Comparison of ENCODE assay signal across 28 cellular contexts in genomic region chr15:76353023-76353577, GRCh38. TPM values are rescaled to one million over a fixed set of nuclear protein-coding genes. Genes with fewer than 3 reads are reported as not detected.
"Had no signal": no experiment of that assay in that cellular context is flagged by ENCODE, and none has a peak within 500 bp of the region (broad histone marks: within the 10 kb centered on the region; RNA-seq: fewer than 3 reads in every experiment).

No MANE protein-coding gene starts in this region.

- H3K36me3 Mint-ChIP-seq: WTC11 had no signal

- H3K9me3 ChIP-seq: adrenal gland, heart left ventricle, left lung, lower lobe of right lung, right atrium auricular region, tibial nerve had no signal

- H3K4me3 ChIP-seq: adrenal gland, heart left ventricle, left lung, lower lobe of right lung, right atrium auricular region, tibial nerve had no signal

- H3K36me3 ChIP-seq: adrenal gland, brain microvascular endothelial cell, left lung, lower lobe of right lung, right atrium auricular region had no signal

- H3K27ac Mint-ChIP-seq: activated CD8-positive, alpha-beta memory T cell treated with anti-CD3 and anti-CD28 coated beads, Interleukin-2, amount 10 ng/mL, durations not matched to agents 7 days and 5 days; activated CD8-positive, alpha-beta T cell treated with anti-CD3 and anti-CD28 coated beads, Interleukin-2, amount 10 ng/mL, durations not matched to agents 7 days and 5 days; activated naive CD4-positive, alpha-beta T cell treated with anti-CD3 and anti-CD28 coated beads for 36 hours; activated naive CD8-positive, alpha-beta T cell treated with anti-CD3 and anti-CD28 coated beads for 36 hours; naive thymus-derived CD8-positive, alpha-beta T cell; WTC11 had no signal

- H3K4me3 Mint-ChIP-seq: activated CD8-positive, alpha-beta memory T cell treated with anti-CD3 and anti-CD28 coated beads, Interleukin-2, amount 10 ng/mL, durations not matched to agents 7 days and 5 days; activated CD8-positive, alpha-beta T cell treated with anti-CD3 and anti-CD28 coated beads, Interleukin-2, amount 10 ng/mL, durations not matched to agents 7 days and 5 days; activated naive CD4-positive, alpha-beta T cell treated with anti-CD3 and anti-CD28 coated beads for 36 hours; activated naive CD8-positive, alpha-beta T cell treated with anti-CD3 and anti-CD28 coated beads for 36 hours; naive thymus-derived CD8-positive, alpha-beta T cell; neural crest cell; WTC11 had no signal

- H3K27me3 ChIP-seq: adrenal gland, brain microvascular endothelial cell, right atrium auricular region had no signal

- DNase-seq: activated CD4-positive, alpha-beta T cell treated with anti-CD3 and anti-CD28 coated beads for 1 hour; activated CD8-positive, alpha-beta memory T cell treated with anti-CD3 and anti-CD28 coated beads, Interleukin-2, amount 10 ng/mL, durations not matched to agents 7 days and 5 days; activated CD8-positive, alpha-beta T cell treated with anti-CD3 and anti-CD28 coated beads, Interleukin-2, amount 10 ng/mL, durations not matched to agents 7 days and 5 days; activated effector memory CD4-positive, alpha-beta T cell treated with Interleukin-2 at 50 U/mL for 16 hours; activated naive CD4-positive, alpha-beta T cell treated with anti-CD3 and anti-CD28 coated beads for 36 hours; activated naive CD8-positive, alpha-beta T cell treated with anti-CD3 and anti-CD28 coated beads for 36 hours; adrenal gland; aorta; brain microvascular endothelial cell; cortex of kidney; heart left ventricle; left lung; lower lobe of right lung; mesenchymal stem cell; naive thymus-derived CD8-positive, alpha-beta T cell; occipital lobe; stimulated activated CD4-positive, alpha-beta T cell treated with anti-CD3 and anti-CD28 coated beads, Interleukin-2, amount 100 ng/mL, for 48 hours; stimulated activated naive CD4-positive, alpha-beta T cell treated with Interleukin-2 at 50 U/mL for 16 hours; T-helper 2 cell had no signal

- H3K4me1 Mint-ChIP-seq: activated CD8-positive, alpha-beta memory T cell treated with anti-CD3 and anti-CD28 coated beads, Interleukin-2, amount 10 ng/mL, durations not matched to agents 7 days and 5 days; naive thymus-derived CD8-positive, alpha-beta T cell; neural crest cell had no signal

- FAIRE-seq: endothelial cell of umbilical vein had no signal

- H3K9me3 Mint-ChIP-seq: activated naive CD4-positive, alpha-beta T cell treated with anti-CD3 and anti-CD28 coated beads for 36 hours; activated naive CD8-positive, alpha-beta T cell treated with anti-CD3 and anti-CD28 coated beads for 36 hours; neural crest cell; WTC11 had no signal

- H3K27ac ChIP-seq: adrenal gland, brain microvascular endothelial cell, heart left ventricle, left lung, lower lobe of right lung, right atrium auricular region, tibial nerve had no signal

- H3K4me1 ChIP-seq: adrenal gland, heart left ventricle, left lung, lower lobe of right lung, right atrium auricular region, tibial nerve had no signal

- ATAC-seq: activated CD8-positive, alpha-beta memory T cell treated with anti-CD3 and anti-CD28 coated beads, Interleukin-2, amount 10 ng/mL, durations not matched to agents 7 days and 5 days; activated CD8-positive, alpha-beta T cell treated with anti-CD3 and anti-CD28 coated beads, Interleukin-2, amount 10 ng/mL, durations not matched to agents 7 days and 5 days; heart left ventricle; left lung; lower lobe of right lung; naive thymus-derived CD8-positive, alpha-beta T cell; WTC11 had no signal

RNA-seq across cellular contexts. Expression of gene ISL2, which starts 16.5 kb away (rescaled TPM):
- total RNA-seq: activated naive CD4-positive, alpha-beta T cell treated with anti-CD3 and anti-CD28 coated beads for 36 hours; aorta; cardiac septum; cerebellum; endothelial cell of umbilical vein; fibroblast of villous mesenchyme; heart left ventricle; naive thymus-derived CD8-positive, alpha-beta T cell; neural crest cell; occipital lobe; right atrium auricular region; temporal lobe; tibial nerve had no signal
- polyA plus RNA-seq: aorta; heart left ventricle; naive thymus-derived CD8-positive, alpha-beta T cell had no signal
